31 cellular contexts compared by ENCODE assay signal in genomic region chr4:100695871-100696270, GRCh38.
"Had no signal": no experiment of that assay in that cellular context is flagged by ENCODE, and none has a peak within 500 bp of the region (broad histone marks: within the 10 kb centered on the region; RNA-seq: fewer than 3 reads in every experiment).

No MANE protein-coding gene starts in this region.

- H3K27ac Mint-ChIP-seq: activated CD4-positive, alpha-beta T cell treated with anti-CD3 and anti-CD28 coated beads, Interleukin-2, amount 10 ng/mL, durations not matched to agents 24 days and 14 days; activated CD8-positive, alpha-beta T cell treated with anti-CD3 and anti-CD28 coated beads for 36 hours; activated naive CD4-positive, alpha-beta T cell treated with anti-CD3 and anti-CD28 coated beads, Interleukin-2, amount 50 U/mL, for 24 hours; activated naive CD8-positive, alpha-beta T cell treated with anti-CD3 and anti-CD28 coated beads, Interleukin-2, amount 10 ng/mL, durations not matched to agents 7 days and 5 days; activated T-cell treated with anti-CD3 and anti-CD28 coated beads, Interleukin-2, amount 50 U/mL, for 24 hours; activated T-helper 2 cell treated with anti-CD3 and anti-CD28 coated beads, Interferon-gamma antibody, Interleukin-2, Interleukin-4, amounts not matched to agents 10 μg/mL and 5 μg/mL and 100 μg/mL, durations not matched to agents 14 hours and 24 hours and 36 hours; T-helper 1 cell treated with Interleukin-12 subunit alpha and Interleukin-12 subunit beta and Interleukin-4 antibody, amounts not matched to agents 30 μg/mL and 1 μg/mL, for 36 hours; T-helper 2 cell treated with Interferon-gamma antibody and Interleukin-4, amounts not matched to agents 5 μg/mL and 100 μg/mL, for 36 hours had no signal

- H3K4me3 ChIP-seq: ascending aorta, cardiac muscle cell, Peyer's patch, SJSA1 had no signal

- H3K36me3 Mint-ChIP-seq: activated naive CD4-positive, alpha-beta T cell treated with anti-CD3 and anti-CD28 coated beads, Interleukin-2, amount 50 U/mL, for 24 hours; activated naive CD8-positive, alpha-beta T cell treated with anti-CD3 and anti-CD28 coated beads, Interleukin-2, amount 10 ng/mL, durations not matched to agents 7 days and 5 days had no signal

- H3K4me2 ChIP-seq: KMS-11, SK-N-SH had no signal

- H3K27ac ChIP-seq: ascending aorta, cardiac muscle cell, KMS-11, Peyer's patch, SJSA1 had no signal

- H3K9me3 Mint-ChIP-seq: activated CD4-positive, alpha-beta T cell treated with anti-CD3 and anti-CD28 coated beads, Interleukin-2, amount 10 ng/mL, durations not matched to agents 24 days and 14 days; activated CD8-positive, alpha-beta T cell treated with anti-CD3 and anti-CD28 coated beads for 36 hours; activated naive CD4-positive, alpha-beta T cell treated with anti-CD3 and anti-CD28 coated beads, Interleukin-2, amount 50 U/mL, for 24 hours; activated naive CD8-positive, alpha-beta T cell treated with anti-CD3 and anti-CD28 coated beads, Interleukin-2, amount 10 ng/mL, durations not matched to agents 7 days and 5 days; activated T-cell treated with anti-CD3 and anti-CD28 coated beads, Interleukin-2, amount 50 U/mL, for 24 hours; activated T-helper 2 cell treated with anti-CD3 and anti-CD28 coated beads, Interferon-gamma antibody, Interleukin-2, Interleukin-4, amounts not matched to agents 10 μg/mL and 5 μg/mL and 100 μg/mL, durations not matched to agents 14 hours and 24 hours and 36 hours; T-helper 1 cell treated with Interleukin-12 subunit alpha and Interleukin-12 subunit beta and Interleukin-4 antibody, amounts not matched to agents 30 μg/mL and 1 μg/mL, for 36 hours; T-helper 2 cell treated with Interferon-gamma antibody and Interleukin-4, amounts not matched to agents 5 μg/mL and 100 μg/mL, for 36 hours had no signal

- DNase-seq: activated CD4-positive, alpha-beta T cell treated with anti-CD3 and anti-CD28 coated beads, Interleukin-2, amount 10 ng/mL, durations not matched to agents 24 days and 14 days; activated CD4-positive, alpha-beta T cell treated with anti-CD3 and anti-CD28 coated beads, Interleukin-2, amount 50 U/mL, for 4 hours; activated CD8-positive, alpha-beta T cell treated with anti-CD3 and anti-CD28 coated beads for 36 hours; activated gamma-delta T cell; activated naive CD4-positive, alpha-beta T cell treated with Interleukin-2 at 50 U/mL for 16 hours; activated naive CD8-positive, alpha-beta T cell treated with anti-CD3 and anti-CD28 coated beads, Interleukin-2, amount 10 ng/mL, durations not matched to agents 7 days and 5 days; activated T-cell treated with anti-CD3 and anti-CD28 coated beads, Interleukin-2, amount 50 U/mL, for 24 hours; amygdala; MM.1S; MV-4-11; NCI-H1092; NCI-H1436 treated with DMSO at 0.1 percent for 48 hours; NCI-H1694 treated with DMSO at 0.1 percent for 48 hours; NCI-H2029; NCI-H510A; NCI-H526; NCI-H748 treated with DMSO at 0.1 percent for 48 hours; NK-92 treated with Interleukin-12 subunit alpha and Interleukin-12 subunit beta, amount 100 ng/mL, for 24 hours; PC-3; Peyer's patch; RPMI8226; SHP77 treated with DMSO at 0.1 percent for 48 hours; SK-N-SH had no signal

- H3K27me3 ChIP-seq: ascending aorta, cardiac muscle cell, Peyer's patch, SJSA1 had no signal

- H3K9me2 ChIP-seq: SK-N-SH had no signal

- H3K4me3 Mint-ChIP-seq: activated CD4-positive, alpha-beta T cell treated with anti-CD3 and anti-CD28 coated beads, Interleukin-2, amount 10 ng/mL, durations not matched to agents 24 days and 14 days; activated CD8-positive, alpha-beta T cell treated with anti-CD3 and anti-CD28 coated beads for 36 hours; activated naive CD4-positive, alpha-beta T cell treated with anti-CD3 and anti-CD28 coated beads, Interleukin-2, amount 50 U/mL, for 24 hours; activated naive CD8-positive, alpha-beta T cell treated with anti-CD3 and anti-CD28 coated beads, Interleukin-2, amount 10 ng/mL, durations not matched to agents 7 days and 5 days; activated T-cell treated with anti-CD3 and anti-CD28 coated beads, Interleukin-2, amount 50 U/mL, for 24 hours; T-helper 1 cell treated with Interleukin-12 subunit alpha and Interleukin-12 subunit beta and Interleukin-4 antibody, amounts not matched to agents 30 μg/mL and 1 μg/mL, for 36 hours; T-helper 2 cell treated with Interferon-gamma antibody and Interleukin-4, amounts not matched to agents 5 μg/mL and 100 μg/mL, for 36 hours had no signal

- H3K9me3 ChIP-seq: ascending aorta, Peyer's patch, SJSA1, SK-N-SH had no signal

- H3K4me1 ChIP-seq: ascending aorta, Peyer's patch, SJSA1 had no signal

- H3K27me3 Mint-ChIP-seq: activated CD4-positive, alpha-beta T cell treated with anti-CD3 and anti-CD28 coated beads, Interleukin-2, amount 10 ng/mL, durations not matched to agents 24 days and 14 days had no signal

- H3K9ac ChIP-seq: KMS-11, SK-N-SH had no signal

- H3K4me1 Mint-ChIP-seq: activated CD4-positive, alpha-beta T cell treated with anti-CD3 and anti-CD28 coated beads, Interleukin-2, amount 10 ng/mL, durations not matched to agents 24 days and 14 days; activated naive CD4-positive, alpha-beta T cell treated with anti-CD3 and anti-CD28 coated beads, Interleukin-2, amount 50 U/mL, for 24 hours had no signal

- ATAC-seq: activated CD8-positive, alpha-beta T cell treated with anti-CD3 and anti-CD28 coated beads for 36 hours; PC-3 had no signal

- H3K36me3 ChIP-seq: ascending aorta, cardiac muscle cell, Peyer's patch, SJSA1 had no signal
